In genomic region chr13:107192289-107192688, GRCh38 we compare ENCODE assay signal across 1 cellular context.
TF ChIP-seq lines count a peak whose summit lies in the region.

No MANE protein-coding gene starts in this region.

TF ChIP-seq in HepG2, 621 proteins besides CTCF, POLR2A, EP300 and RAD21 (continued from another document and continues in another):
- TF ChIP-seq, protein P1, sequence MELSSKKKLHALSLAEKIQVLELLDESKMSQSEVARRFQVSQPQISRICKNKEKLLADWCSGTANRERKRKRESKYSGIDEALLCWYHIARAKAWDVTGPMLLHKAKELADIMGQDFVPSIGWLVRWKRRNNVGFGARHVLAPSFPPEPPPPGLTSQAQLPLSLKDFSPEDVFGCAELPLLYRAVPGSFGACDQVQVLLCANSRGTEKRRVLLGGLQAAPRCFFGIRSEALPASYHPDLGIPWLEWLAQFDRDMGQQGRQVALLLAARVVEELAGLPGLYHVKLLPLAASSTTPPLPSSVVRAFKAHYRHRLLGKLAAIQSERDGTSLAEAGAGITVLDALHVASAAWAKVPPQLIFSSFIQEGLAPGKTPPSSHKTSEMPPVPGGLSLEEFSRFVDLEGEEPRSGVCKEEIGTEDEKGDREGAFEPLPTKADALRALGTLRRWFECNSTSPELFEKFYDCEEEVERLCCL (CRISPR knock-in tag; IDR thresholded peaks at IDR 0.05; ENCODE audit: borderline replicate concordance): no peak
- peak; percentile 75 for TF ChIP-seq RXRB (CRISPR knock-in tag; IDR thresholded peaks at IDR 0.05; ENCODE audit: borderline replicate concordance)
- TF ChIP-seq ZFP36L2 (CRISPR knock-in tag; IDR thresholded peaks at IDR 0.05): no peak
- no peak for TF ChIP-seq ZNF749 (CRISPR knock-in tag; IDR thresholded peaks at IDR 0.05; ENCODE audit: borderline replicate concordance)
- peak; percentile 31 for TF ChIP-seq CEBPG (CRISPR knock-in tag; IDR thresholded peaks at IDR 0.05)
- no peak for TF ChIP-seq ZMYM3 (CRISPR knock-in tag; IDR thresholded peaks at IDR 0.05)
- TF ChIP-seq, protein P2, sequence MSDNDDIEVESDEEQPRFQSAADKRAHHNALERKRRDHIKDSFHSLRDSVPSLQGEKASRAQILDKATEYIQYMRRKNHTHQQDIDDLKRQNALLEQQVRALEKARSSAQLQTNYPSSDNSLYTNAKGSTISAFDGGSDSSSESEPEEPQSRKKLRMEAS (IDR thresholded peaks at IDR 0.05): no peak; the same call in 1 of the 2 replicates
- peak; percentile 70 for TF ChIP-seq MED1 (CRISPR knock-in tag; IDR thresholded peaks at IDR 0.05)
- TF ChIP-seq PAXIP1 (CRISPR knock-in tag; conservative IDR thresholded peaks at IDR 0.05): peak; percentile 81
- TF ChIP-seq BORCS8-MEF2B (CRISPR knock-in tag; IDR thresholded peaks at IDR 0.05): no peak
- TF ChIP-seq ZNF496 (CRISPR knock-in tag; IDR thresholded peaks at IDR 0.05; ENCODE audit: insufficient replicate concordance): no peak
- no peak for TF ChIP-seq RORA (CRISPR knock-in tag; IDR thresholded peaks at IDR 0.05)
- peak; percentile 69; the same call in 1 of the 2 replicates for TF ChIP-seq HMG20A (CRISPR knock-in tag; IDR thresholded peaks at IDR 0.05; ENCODE audit: borderline replicate concordance)
- TF ChIP-seq ZNF333 (CRISPR knock-in tag; IDR thresholded peaks at IDR 0.05; ENCODE audit: borderline replicate concordance): no peak
- TF ChIP-seq PPARG (CRISPR knock-in tag; conservative IDR thresholded peaks at IDR 0.05): 0 out of 2 replicates have a peak, but pooled peaks have one; percentile 39
- peak; percentile 71 for TF ChIP-seq BCL6 (CRISPR knock-in tag; IDR thresholded peaks at IDR 0.05)
- TF ChIP-seq, protein P3, sequence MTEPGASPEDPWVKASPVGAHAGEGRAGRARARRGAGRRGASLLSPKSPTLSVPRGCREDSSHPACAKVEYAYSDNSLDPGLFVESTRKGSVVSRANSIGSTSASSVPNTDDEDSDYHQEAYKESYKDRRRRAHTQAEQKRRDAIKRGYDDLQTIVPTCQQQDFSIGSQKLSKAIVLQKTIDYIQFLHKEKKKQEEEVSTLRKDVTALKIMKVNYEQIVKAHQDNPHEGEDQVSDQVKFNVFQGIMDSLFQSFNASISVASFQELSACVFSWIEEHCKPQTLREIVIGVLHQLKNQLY (CRISPR knock-in tag; IDR thresholded peaks at IDR 0.05): peak; percentile 73; the same call in 1 of the 2 replicates
- TF ChIP-seq, protein P4, sequence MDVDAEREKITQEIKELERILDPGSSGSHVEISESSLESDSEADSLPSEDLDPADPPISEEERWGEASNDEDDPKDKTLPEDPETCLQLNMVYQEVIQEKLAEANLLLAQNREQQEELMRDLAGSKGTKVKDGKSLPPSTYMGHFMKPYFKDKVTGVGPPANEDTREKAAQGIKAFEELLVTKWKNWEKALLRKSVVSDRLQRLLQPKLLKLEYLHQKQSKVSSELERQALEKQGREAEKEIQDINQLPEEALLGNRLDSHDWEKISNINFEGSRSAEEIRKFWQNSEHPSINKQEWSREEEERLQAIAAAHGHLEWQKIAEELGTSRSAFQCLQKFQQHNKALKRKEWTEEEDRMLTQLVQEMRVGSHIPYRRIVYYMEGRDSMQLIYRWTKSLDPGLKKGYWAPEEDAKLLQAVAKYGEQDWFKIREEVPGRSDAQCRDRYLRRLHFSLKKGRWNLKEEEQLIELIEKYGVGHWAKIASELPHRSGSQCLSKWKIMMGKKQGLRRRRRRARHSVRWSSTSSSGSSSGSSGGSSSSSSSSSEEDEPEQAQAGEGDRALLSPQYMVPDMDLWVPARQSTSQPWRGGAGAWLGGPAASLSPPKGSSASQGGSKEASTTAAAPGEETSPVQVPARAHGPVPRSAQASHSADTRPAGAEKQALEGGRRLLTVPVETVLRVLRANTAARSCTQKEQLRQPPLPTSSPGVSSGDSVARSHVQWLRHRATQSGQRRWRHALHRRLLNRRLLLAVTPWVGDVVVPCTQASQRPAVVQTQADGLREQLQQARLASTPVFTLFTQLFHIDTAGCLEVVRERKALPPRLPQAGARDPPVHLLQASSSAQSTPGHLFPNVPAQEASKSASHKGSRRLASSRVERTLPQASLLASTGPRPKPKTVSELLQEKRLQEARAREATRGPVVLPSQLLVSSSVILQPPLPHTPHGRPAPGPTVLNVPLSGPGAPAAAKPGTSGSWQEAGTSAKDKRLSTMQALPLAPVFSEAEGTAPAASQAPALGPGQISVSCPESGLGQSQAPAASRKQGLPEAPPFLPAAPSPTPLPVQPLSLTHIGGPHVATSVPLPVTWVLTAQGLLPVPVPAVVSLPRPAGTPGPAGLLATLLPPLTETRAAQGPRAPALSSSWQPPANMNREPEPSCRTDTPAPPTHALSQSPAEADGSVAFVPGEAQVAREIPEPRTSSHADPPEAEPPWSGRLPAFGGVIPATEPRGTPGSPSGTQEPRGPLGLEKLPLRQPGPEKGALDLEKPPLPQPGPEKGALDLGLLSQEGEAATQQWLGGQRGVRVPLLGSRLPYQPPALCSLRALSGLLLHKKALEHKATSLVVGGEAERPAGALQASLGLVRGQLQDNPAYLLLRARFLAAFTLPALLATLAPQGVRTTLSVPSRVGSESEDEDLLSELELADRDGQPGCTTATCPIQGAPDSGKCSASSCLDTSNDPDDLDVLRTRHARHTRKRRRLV (CRISPR knock-in tag; IDR thresholded peaks at IDR 0.05): no peak
- no peak for TF ChIP-seq ZNF543 (CRISPR knock-in tag; IDR thresholded peaks at IDR 0.05)
- no peak for TF ChIP-seq ZNF138 (CRISPR knock-in tag; IDR thresholded peaks at IDR 0.05; ENCODE audit: low read depth)
- TF ChIP-seq MIXL1 (CRISPR knock-in tag; IDR thresholded peaks at IDR 0.05): peak; percentile 98
- peak; percentile 53; the same call in 1 of the 2 replicates for TF ChIP-seq IRF2 (CRISPR knock-in tag; IDR thresholded peaks at IDR 0.05)
- TF ChIP-seq SIN3A (IDR thresholded peaks at IDR 0.05; ENCODE audit: borderline replicate concordance, low read depth, low read length): no peak
- no peak for TF ChIP-seq ZFP37 (CRISPR knock-in tag; IDR thresholded peaks at IDR 0.05; ENCODE audit: borderline replicate concordance)
- TF ChIP-seq GLMP (CRISPR knock-in tag; IDR thresholded peaks at IDR 0.05; ENCODE audit: borderline replicate concordance): no peak
- peak; percentile 92 for TF ChIP-seq ARID5B (CRISPR knock-in tag; IDR thresholded peaks at IDR 0.05)
- peak; percentile 48; the same call in 1 of the 2 replicates for TF ChIP-seq NFIC (IDR thresholded peaks at IDR 0.05; ENCODE audit: low read length)
- 0 out of 2 replicates have a peak, but pooled peaks have one; percentile 21 for TF ChIP-seq ZNF331 (CRISPR knock-in tag; IDR thresholded peaks at IDR 0.05)
- TF ChIP-seq ZNF382 (CRISPR knock-in tag; IDR thresholded peaks at IDR 0.05; ENCODE audit: borderline replicate concordance): no peak
- TF ChIP-seq, protein P5, sequence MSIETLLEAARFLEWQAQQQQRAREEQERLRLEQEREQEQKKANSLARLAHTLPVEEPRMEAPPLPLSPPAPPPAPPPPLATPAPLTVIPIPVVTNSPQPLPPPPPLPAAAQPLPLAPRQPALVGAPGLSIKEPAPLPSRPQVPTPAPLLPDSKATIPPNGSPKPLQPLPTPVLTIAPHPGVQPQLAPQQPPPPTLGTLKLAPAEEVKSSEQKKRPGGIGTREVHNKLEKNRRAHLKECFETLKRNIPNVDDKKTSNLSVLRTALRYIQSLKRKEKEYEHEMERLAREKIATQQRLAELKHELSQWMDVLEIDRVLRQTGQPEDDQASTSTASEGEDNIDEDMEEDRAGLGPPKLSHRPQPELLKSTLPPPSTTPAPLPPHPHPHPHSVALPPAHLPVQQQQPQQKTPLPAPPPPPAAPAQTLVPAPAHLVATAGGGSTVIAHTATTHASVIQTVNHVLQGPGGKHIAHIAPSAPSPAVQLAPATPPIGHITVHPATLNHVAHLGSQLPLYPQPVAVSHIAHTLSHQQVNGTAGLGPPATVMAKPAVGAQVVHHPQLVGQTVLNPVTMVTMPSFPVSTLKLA (IDR thresholded peaks at IDR 0.05): no peak
- no peak for TF ChIP-seq PCBP2 (optimal IDR thresholded peaks at IDR 0.05; ENCODE audit: low read depth, low read length, poor library complexity, severe bottlenecking)
- peak; percentile 96 for TF ChIP-seq SOX5 (CRISPR knock-in tag; IDR thresholded peaks at IDR 0.05; ENCODE audit: borderline replicate concordance)
- no peak for TF ChIP-seq ZNF569 (CRISPR knock-in tag; IDR thresholded peaks at IDR 0.05; ENCODE audit: borderline replicate concordance)
- no peak for TF ChIP-seq ZNF770 (CRISPR knock-in tag; IDR thresholded peaks at IDR 0.05)
- TF ChIP-seq AGO2 (optimal IDR thresholded peaks at IDR 0.05; ENCODE audit: low read depth, low read length): no peak
- peak; percentile 61; the same call in 1 of the 2 replicates for TF ChIP-seq ZNF878 (CRISPR knock-in tag; IDR thresholded peaks at IDR 0.05)
- TF ChIP-seq, protein P6, sequence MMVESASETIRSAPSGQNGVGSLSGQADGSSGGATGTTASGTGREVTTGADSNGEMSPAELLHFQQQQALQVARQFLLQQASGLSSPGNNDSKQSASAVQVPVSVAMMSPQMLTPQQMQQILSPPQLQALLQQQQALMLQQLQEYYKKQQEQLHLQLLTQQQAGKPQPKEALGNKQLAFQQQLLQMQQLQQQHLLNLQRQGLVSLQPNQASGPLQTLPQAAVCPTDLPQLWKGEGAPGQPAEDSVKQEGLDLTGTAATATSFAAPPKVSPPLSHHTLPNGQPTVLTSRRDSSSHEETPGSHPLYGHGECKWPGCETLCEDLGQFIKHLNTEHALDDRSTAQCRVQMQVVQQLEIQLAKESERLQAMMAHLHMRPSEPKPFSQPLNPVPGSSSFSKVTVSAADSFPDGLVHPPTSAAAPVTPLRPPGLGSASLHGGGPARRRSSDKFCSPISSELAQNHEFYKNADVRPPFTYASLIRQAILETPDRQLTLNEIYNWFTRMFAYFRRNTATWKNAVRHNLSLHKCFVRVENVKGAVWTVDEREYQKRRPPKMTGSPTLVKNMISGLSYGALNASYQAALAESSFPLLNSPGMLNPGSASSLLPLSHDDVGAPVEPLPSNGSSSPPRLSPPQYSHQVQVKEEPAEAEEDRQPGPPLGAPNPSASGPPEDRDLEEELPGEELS (CRISPR knock-in tag; IDR thresholded peaks at IDR 0.05): peak; percentile 90
- TF ChIP-seq SMC3 (IDR thresholded peaks at IDR 0.05; ENCODE audit: low read length): no peak
